ENCODE assay signal across 16 cellular contexts in the genomic region with DNA sequence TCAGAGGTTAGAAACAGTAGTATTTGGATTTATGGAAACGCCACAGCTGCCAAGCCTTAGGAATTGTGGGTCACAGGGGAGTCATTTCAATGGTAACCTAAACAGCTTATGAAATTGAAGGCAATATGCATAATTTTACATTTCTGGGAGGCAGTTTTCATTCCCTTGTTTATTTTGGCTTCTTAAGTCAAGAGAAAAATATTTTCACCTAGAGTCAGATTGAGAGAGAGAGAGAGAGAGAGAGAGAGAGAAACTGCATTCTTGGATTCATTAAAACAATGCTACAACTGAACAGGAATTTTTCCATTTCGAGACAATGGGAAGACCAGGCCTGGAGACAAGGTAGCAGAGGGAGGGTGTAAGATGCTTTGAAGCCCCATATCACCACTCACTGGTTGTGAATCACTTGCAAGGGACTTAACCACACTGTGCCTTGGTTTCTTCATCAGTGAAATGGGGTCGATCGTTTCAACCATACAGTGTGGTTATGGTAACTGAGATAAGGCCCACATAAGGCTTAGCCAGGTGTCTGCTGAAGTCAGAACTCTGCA.
DNase-seq lines count a peak whose midpoint lies in the region; ATAC-seq and TF ChIP-seq lines count a peak whose summit lies in the region.
"Had no signal": no experiment of that assay in that cellular context is flagged by ENCODE, and none has a peak within 500 bp of the region (broad histone marks: within the 10 kb centered on the region; RNA-seq: fewer than 3 reads in every experiment).

No MANE protein-coding gene starts in this region.

- no peak overlapping the region for H3K4me3 ChIP-seq in AG04449 (ENCODE audit: low read depth, low read length)
- H3K4me3 ChIP-seq in choroid plexus epithelial cell (ENCODE audit: low read depth, low read length), result no peak overlapping the region
- H3K4me3 ChIP-seq: cardiac muscle cell, thoracic aorta had no signal

- peak overlapping the region; percentile 32 for H3K27ac Mint-ChIP-seq in mesothelial cell of epicardium
- H3K27ac Mint-ChIP-seq: activated CD8-positive, alpha-beta memory T cell treated with anti-CD3 and anti-CD28 coated beads, Interleukin-2, amount 10 ng/mL, durations not matched to agents 7 days and 5 days had no signal

- DNase-seq in AG04449 (ENCODE audit: low read depth, low spot score), result peak; percentile 70
- DNase-seq in HS-5 (ENCODE audit: low read depth), result peak; percentile 51
- DNase-seq in choroid plexus epithelial cell (ENCODE audit: low read depth), result peak; percentile 69
- DNase-seq in mesothelial cell of epicardium (ENCODE audit: low spot score in 2 of 2, unreplicated experiment in 2 of 2), result no peak
- no peak for DNase-seq in SK-N-DZ (ENCODE audit: low spot score)
- no peak for DNase-seq in activated effector memory CD4-positive, alpha-beta T cell treated with anti-CD3 and anti-CD28 coated beads, Interleukin-2, amount 50 U/mL, for 16 hours
- DNase-seq in NOMO-1 treated with dmso at 0.1 percent for 144 hours (lab: John Stamatoyannopoulos, UW; ENCODE audit: unreplicated experiment), result no peak
- DNase-seq: ACHN; activated CD8-positive, alpha-beta memory T cell treated with anti-CD3 and anti-CD28 coated beads, Interleukin-2, amount 10 ng/mL, durations not matched to agents 7 days and 5 days; activated naive CD4-positive, alpha-beta T cell treated with Interleukin-2 at 50 U/mL for 16 hours; NCI-H2081; NCI-H526 treated with DMSO at 0.1 percent for 48 hours; stimulated activated CD4-positive, alpha-beta T cell treated with anti-CD3 and anti-CD28 coated beads, Interleukin-1b, Interleukin-23, amount 100 ng/mL, for 48 hours had no signal

- no peak for ATAC-seq in HG02588 (IDR thresholded peaks at IDR 0.05; ENCODE audit: unreplicated experiment)
- ATAC-seq: activated CD8-positive, alpha-beta memory T cell treated with anti-CD3 and anti-CD28 coated beads, Interleukin-2, amount 10 ng/mL, durations not matched to agents 7 days and 5 days had no signal

- peaks cover 14% of the 10 kb centered on the region for H3K27me3 Mint-ChIP-seq in mesothelial cell of epicardium (ENCODE audit: low read depth)
- H3K27me3 Mint-ChIP-seq: activated CD8-positive, alpha-beta memory T cell treated with anti-CD3 and anti-CD28 coated beads, Interleukin-2, amount 10 ng/mL, durations not matched to agents 7 days and 5 days had no signal

- TF ChIP-seq CTCF in AG04449 (IDR thresholded peaks at IDR 0.05; ENCODE audit: insufficient read depth, low read length, missing control alignments) (no peak), choroid plexus epithelial cell (conservative IDR thresholded peaks at IDR 0.05; ENCODE audit: low read depth, low read length) (no peak), mesothelial cell of epicardium (IDR thresholded peaks at IDR 0.05; ENCODE audit: unreplicated experiment) (no peak)

- no peaks in the 10 kb centered on the region for H3K36me3 Mint-ChIP-seq in mesothelial cell of epicardium
- H3K36me3 Mint-ChIP-seq: activated CD8-positive, alpha-beta memory T cell treated with anti-CD3 and anti-CD28 coated beads, Interleukin-2, amount 10 ng/mL, durations not matched to agents 7 days and 5 days had no signal

- H3K9me3 Mint-ChIP-seq in mesothelial cell of epicardium, result no peaks in the 10 kb centered on the region

- H3K4me1 Mint-ChIP-seq in mesothelial cell of epicardium, result peaks cover 45% of the 10 kb centered on the region
- H3K4me1 Mint-ChIP-seq: activated CD8-positive, alpha-beta memory T cell treated with anti-CD3 and anti-CD28 coated beads, Interleukin-2, amount 10 ng/mL, durations not matched to agents 7 days and 5 days had no signal

- CTCF ChIA-PET in AG04449 (lab: Yijun Ruan, JAX), result interaction anchor here (0.7 kb wide), 1 partner anchor 230 kb away, joined by 3 read pairs; no protein-coding TSS in a partner anchor

- no peak overlapping the region for H3K4me3 Mint-ChIP-seq in mesothelial cell of epicardium
- H3K4me3 Mint-ChIP-seq: activated CD8-positive, alpha-beta memory T cell treated with anti-CD3 and anti-CD28 coated beads, Interleukin-2, amount 10 ng/mL, durations not matched to agents 7 days and 5 days had no signal

- POLR2A ChIA-PET in AG04449 (lab: Yijun Ruan, JAX), result interaction anchor here (0.7 kb wide), 1 partner anchor 51 kb away, joined by 4 read pairs; no protein-coding TSS in a partner anchor

Comparison
In these comparisons a context has a peak if more than half of its experiments do, and no peak if none do; other contexts are left out.
1. DNase-seq: peak in AG04449 (single experiment), HS-5 (single experiment) and choroid plexus epithelial cell (single experiment); none in mesothelial cell of epicardium (0 of 2), SK-N-DZ (single experiment), activated effector memory CD4-positive, alpha-beta T cell treated with anti-CD3 and anti-CD28 coated beads, Interleukin-2, amount 50 U/mL, for 16 hours (single experiment) and NOMO-1 treated with dmso at 0.1 percent for 144 hours (single experiment).